ENCODE assay signal across 1 cellular context in the genomic region with DNA sequence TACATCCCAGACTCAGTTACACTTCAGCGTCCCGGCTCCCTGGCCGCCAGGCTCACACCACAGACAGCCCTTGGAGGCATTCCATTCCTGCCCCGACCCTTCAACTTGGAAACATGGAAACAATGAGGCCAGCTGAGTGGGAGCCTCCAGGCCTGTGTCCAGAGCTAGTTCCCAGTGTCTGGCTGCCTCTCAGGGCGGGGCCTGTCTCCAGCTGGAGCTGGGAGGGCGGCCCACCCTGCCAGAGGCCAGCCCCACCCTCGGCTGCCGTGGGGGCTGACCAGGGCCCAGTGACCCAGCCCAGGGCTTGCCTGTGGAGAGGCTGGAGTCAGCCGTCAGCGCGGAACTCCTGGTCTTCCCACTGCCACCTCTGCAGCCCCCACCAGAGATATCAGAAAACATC.
TF ChIP-seq lines count a peak whose summit lies in the region.

No MANE protein-coding gene starts in this region.

TF ChIP-seq in K562, 482 proteins besides CTCF, POLR2A, EP300 and RAD21 (continued from another document):
- TF ChIP-seq MCM7 (IDR thresholded peaks at IDR 0.05), result no peak
- TF ChIP-seq ZNF695 (CRISPR knock-in tag; IDR thresholded peaks at IDR 0.05), result no peak
- TF ChIP-seq POLR2G (IDR thresholded peaks at IDR 0.05; ENCODE audit: low read depth, low read length), result peak; percentile 61
- TF ChIP-seq, protein P1, sequence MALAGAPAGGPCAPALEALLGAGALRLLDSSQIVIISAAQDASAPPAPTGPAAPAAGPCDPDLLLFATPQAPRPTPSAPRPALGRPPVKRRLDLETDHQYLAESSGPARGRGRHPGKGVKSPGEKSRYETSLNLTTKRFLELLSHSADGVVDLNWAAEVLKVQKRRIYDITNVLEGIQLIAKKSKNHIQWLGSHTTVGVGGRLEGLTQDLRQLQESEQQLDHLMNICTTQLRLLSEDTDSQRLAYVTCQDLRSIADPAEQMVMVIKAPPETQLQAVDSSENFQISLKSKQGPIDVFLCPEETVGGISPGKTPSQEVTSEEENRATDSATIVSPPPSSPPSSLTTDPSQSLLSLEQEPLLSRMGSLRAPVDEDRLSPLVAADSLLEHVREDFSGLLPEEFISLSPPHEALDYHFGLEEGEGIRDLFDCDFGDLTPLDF (CRISPR knock-in tag; IDR thresholded peaks at IDR 0.05), result no peak
- no peak for TF ChIP-seq NFRKB (IDR thresholded peaks at IDR 0.05; ENCODE audit: low read depth)
- TF ChIP-seq XRCC3 (IDR thresholded peaks at IDR 0.05), result no peak
